In the genomic region with DNA sequence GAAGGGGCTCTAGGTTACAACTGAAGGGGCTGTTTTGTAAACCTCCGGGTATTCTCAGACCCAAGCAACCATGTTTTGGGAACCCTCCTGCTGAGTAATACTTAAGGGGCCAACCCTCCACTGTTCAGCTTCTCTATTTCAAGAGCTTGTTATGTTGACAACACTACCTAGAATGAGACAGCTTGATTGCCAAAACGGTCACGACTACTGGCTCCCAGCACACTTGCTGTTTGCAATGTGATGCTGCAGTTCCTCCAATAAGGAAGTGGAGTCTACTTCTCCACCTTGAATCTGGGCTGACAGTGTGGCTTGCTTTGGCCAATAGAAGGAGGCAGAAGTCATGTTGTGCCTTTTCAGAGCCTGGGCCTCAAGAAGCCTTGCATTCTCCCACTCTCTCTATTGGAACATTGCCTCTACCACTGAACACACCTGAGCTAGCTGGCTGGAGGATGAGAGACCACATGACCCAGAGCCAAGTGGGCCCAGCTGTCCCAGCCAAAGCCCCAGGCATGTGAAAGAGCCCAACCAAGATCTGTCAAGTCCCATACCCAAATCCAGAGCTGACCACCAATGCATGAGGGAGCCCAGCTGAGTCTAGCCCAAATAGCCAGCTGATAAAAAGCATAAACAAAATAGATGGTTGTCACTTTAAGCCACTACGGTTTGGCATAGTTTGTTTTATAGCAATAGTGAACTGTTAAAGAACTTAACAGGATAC, we compare ENCODE assay signal across 13 cellular contexts. TPM values are rescaled to one million over a fixed set of nuclear protein-coding genes. Genes with fewer than 3 reads are reported as not detected.
DNase-seq lines count a peak whose midpoint lies in the region; ATAC-seq and TF ChIP-seq lines count a peak whose summit lies in the region.
"Had no signal": no experiment of that assay in that cellular context is flagged by ENCODE, and none has a peak within 500 bp of the region (broad histone marks: within the 10 kb centered on the region; RNA-seq: fewer than 3 reads in every experiment).

No MANE protein-coding gene starts in this region.

- H3K36me3 Mint-ChIP-seq in chondrocyte (ENCODE audit: low read depth), result no peaks in the 10 kb centered on the region

- no peaks in the 10 kb centered on the region for H3K36me3 ChIP-seq in left ventricle myocardium inferior
- no peaks in the 10 kb centered on the region for H3K36me3 ChIP-seq in gastrocnemius medialis
- H3K36me3 ChIP-seq: adrenal gland, suprapubic skin had no signal

- H3K9me3 ChIP-seq in left ventricle myocardium inferior (replicated peaks), result no peaks in the 10 kb centered on the region
- no peaks in the 10 kb centered on the region for H3K9me3 ChIP-seq in gastrocnemius medialis
- H3K9me3 ChIP-seq: adrenal gland, suprapubic skin had no signal

- peaks cover 6% of the 10 kb centered on the region for H3K9me3 Mint-ChIP-seq in chondrocyte (ENCODE audit: low read depth)
- H3K9me3 Mint-ChIP-seq: H9 had no signal

- DNase-seq in GDM1 (lab: John Stamatoyannopoulos, UW) (peak; percentile 56), NOMO-1 treated with DMSO at 0.1 percent for 48 hours (lab: John Stamatoyannopoulos, UW; ENCODE audit: unreplicated experiment) (peak; percentile 97), left ventricle myocardium inferior (no peak), gastrocnemius medialis (peak in 1 of 2 donors; percentile 38), chondrocyte (ENCODE audit: low spot score) (no peak)
- DNase-seq in activated effector memory CD4-positive, alpha-beta T cell treated with anti-CD3 and anti-CD28 coated beads, Interleukin-2, amount 50 U/mL, for 16 hours, result no peak
- DNase-seq: foreskin keratinocyte, H9, NCI-H2029 treated with DMSO at 0.1 percent for 48 hours had no signal

- H3K4me1 ChIP-seq in left ventricle myocardium inferior (peaks cover 3% of the 10 kb centered on the region), gastrocnemius medialis (no peaks in the 10 kb centered on the region)
- H3K4me1 ChIP-seq: adrenal gland, foreskin keratinocyte, suprapubic skin had no signal

- H3K4me1 Mint-ChIP-seq in chondrocyte (ENCODE audit: low read depth), result no peaks in the 10 kb centered on the region

- H3K4me3 ChIP-seq in left ventricle myocardium inferior, result no peak overlapping the region
- H3K4me3 ChIP-seq in gastrocnemius medialis, result no peak overlapping the region
- H3K4me3 ChIP-seq: adrenal gland, suprapubic skin had no signal

- H3K27ac Mint-ChIP-seq in chondrocyte (ENCODE audit: unreplicated experiment), result no peak overlapping the region

- H3K27ac ChIP-seq in left ventricle myocardium inferior (replicated peaks), result peak overlapping the region; percentile 79
- H3K27ac ChIP-seq in gastrocnemius medialis, result peak overlapping the region; percentile 11 to 62 (median 32)
- H3K27ac ChIP-seq: foreskin keratinocyte, suprapubic skin had no signal

- in situ Hi-C loops in gastrocnemius medialis (cut with MboI; ENCODE audit: low sequenced_read_pairs in 4 of 4), result no loop called here

- no peak for TF ChIP-seq CTCF in left ventricle myocardium inferior (IDR thresholded peaks at IDR 0.05; ENCODE audit: borderline replicate concordance)
- TF ChIP-seq CTCF in gastrocnemius medialis (IDR thresholded peaks at IDR 0.05 in 4 of 5, conservative IDR thresholded peaks at IDR 0.05 in 1 of 5), result no peak
- no peak for TF ChIP-seq CTCF in chondrocyte (IDR thresholded peaks at IDR 0.05)

- no peaks in the 10 kb centered on the region for H3K27me3 Mint-ChIP-seq in chondrocyte (ENCODE audit: low read depth)

- TF ChIP-seq POLR2A in gastrocnemius medialis (IDR thresholded peaks at IDR 0.05), result no peak

- no peak overlapping the region for H3K4me3 Mint-ChIP-seq in chondrocyte (ENCODE audit: unreplicated experiment)
- H3K4me3 Mint-ChIP-seq: H9 had no signal

- ATAC-seq in gastrocnemius medialis (peak in 1 of 2 donors; percentile 74), GM19463 (IDR thresholded peaks at IDR 0.05; ENCODE audit: unreplicated experiment) (no peak), GM21423 (IDR thresholded peaks at IDR 0.05; ENCODE audit: unreplicated experiment) (no peak)
- ATAC-seq: foreskin keratinocyte had no signal

- H3K27me3 ChIP-seq in left ventricle myocardium inferior (ENCODE audit: low read depth), result no peaks in the 10 kb centered on the region
- peaks cover 3 to 9% (median 4%) of the 10 kb centered on the region in 3 donors for H3K27me3 ChIP-seq in gastrocnemius medialis
- H3K27me3 ChIP-seq: adrenal gland, suprapubic skin had no signal

- intact Hi-C loops in left ventricle myocardium inferior (cut with micrococcal nuclease), result no loop called here
- intact Hi-C loops in gastrocnemius medialis (cut with DNase I; ENCODE audit: low total_unique reads), result no loop called here

RNA-seq across cellular contexts. Expression of a gene that starts 6.2 kb away (rescaled TPM):
- total RNA-seq in left ventricle myocardium inferior (3.0 TPM), gastrocnemius medialis (1 to 10 TPM in 3 of 4 donors, under 1 TPM in 1; 0.90 to 3.1 (median 2.6) TPM), chondrocyte (2.1 to 21.3 TPM (median 20.3 TPM) in 3 replicates)
- total RNA-seq: foreskin keratinocyte had no signal

Comparison
In these comparisons a context has a peak if more than half of its experiments do, and no peak if none do; other contexts are left out.
1. DNase-seq: peak in GDM1 (single experiment) and NOMO-1 treated with DMSO at 0.1 percent for 48 hours (single experiment); none in left ventricle myocardium inferior (single experiment), chondrocyte (single experiment) and activated effector memory CD4-positive, alpha-beta T cell treated with anti-CD3 and anti-CD28 coated beads, Interleukin-2, amount 50 U/mL, for 16 hours (single experiment).